ENCODE assay signal across 1 cellular context in the genomic region with DNA sequence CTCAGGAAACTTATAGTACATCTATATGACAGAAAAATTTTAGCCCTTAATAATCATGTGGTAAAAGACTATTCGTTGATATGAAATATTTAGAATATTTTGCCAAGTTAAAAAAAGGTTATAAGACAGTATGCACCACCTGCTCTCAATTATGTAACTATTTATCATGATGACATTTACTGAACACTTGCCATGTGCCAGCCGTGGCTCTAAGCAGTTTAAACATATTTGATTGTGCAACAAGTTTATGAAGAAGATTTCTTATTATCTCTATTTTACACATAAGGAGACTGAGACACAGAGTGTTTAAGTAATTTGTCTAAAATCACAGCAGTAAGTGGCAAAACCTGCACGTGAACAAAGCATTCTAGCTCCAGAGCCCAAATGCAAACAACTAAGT.
TF ChIP-seq lines count a peak whose summit lies in the region.

No MANE protein-coding gene starts in this region.

TF ChIP-seq in IMR-90, 13 proteins besides CTCF, POLR2A, EP300 and RAD21:
- TF ChIP-seq MXI1 (IDR thresholded peaks at IDR 0.05; ENCODE audit: borderline replicate concordance, low read depth, low read length), result no peak
- TF ChIP-seq SMC3 (IDR thresholded peaks at IDR 0.05; ENCODE audit: low read depth, low read length), result no peak
- peak; percentile 70 for TF ChIP-seq CEBPB (IDR thresholded peaks at IDR 0.05; ENCODE audit: low read depth, low read length)
